In genomic region chr10:69663548-69663947, GRCh38 we compare ENCODE assay signal across 24 cellular contexts. TPM values are rescaled to one million over a fixed set of nuclear protein-coding genes. Genes with fewer than 3 reads are reported as not detected.
DNase-seq lines count a peak whose midpoint lies in the region; ATAC-seq, FAIRE-seq and TF ChIP-seq lines count a peak whose summit lies in the region.
"Had no signal": no experiment of that assay in that cellular context is flagged by ENCODE, and none has a peak within 500 bp of the region (broad histone marks: within the 10 kb centered on the region; RNA-seq: fewer than 3 reads in every experiment).

No MANE protein-coding gene starts in this region.

- peak; percentile 82 for ATAC-seq in K562
- ATAC-seq in effector memory CD8-positive, alpha-beta T cell (replicated peaks): no peak
- ATAC-seq: mucosa of descending colon, pancreas had no signal

- intact Hi-C loops in K562 (cut with micrococcal nuclease): no loop called here

- H3K27me3 Mint-ChIP-seq in neural crest cell (ENCODE audit: low read depth): no peaks in the 10 kb centered on the region
- peaks cover 53 to 79% of the 10 kb centered on the region in 2 donors for H3K27me3 Mint-ChIP-seq in effector memory CD8-positive, alpha-beta T cell

- in situ Hi-C loops in K562 (cut with MboI): no loop called here

- H3K9me1 ChIP-seq in K562 (ENCODE audit: control insufficient read depth, insufficient read depth, low read length): no peaks in the 10 kb centered on the region

- no peaks in the 10 kb centered on the region for H3K36me3 ChIP-seq in Karpas-422 (ENCODE audit: insufficient read depth, low read length)
- H3K36me3 ChIP-seq in K562 (ENCODE audit: control insufficient read depth, insufficient read depth, low read length): no peaks in the 10 kb centered on the region
- H3K36me3 ChIP-seq: BLaER1 treated with 17β-estradiol and CSF1 and Interleukin-3, amounts not matched to agents 10 nM and 100 nM; pancreas; thoracic aorta had no signal

- TF ChIP-seq EP300 in K562 (IDR thresholded peaks at IDR 0.05; ENCODE audit: low read length): no peak

- H2AFZ ChIP-seq in Karpas-422 (ENCODE audit: low read length) (no peak overlapping the region), K562 (ENCODE audit: low read depth, low read length) (no peak overlapping the region)

- DNase-seq in Karpas-422 (peak; percentile 46), K562 (ENCODE audit: extremely low read depth in 1 of 4, low spot score in 3 of 4) (peak; percentile 19 to 55 (median 48)), neural crest cell (ENCODE audit: low read depth, low spot score) (no peak), AML-193 (lab: John Stamatoyannopoulos, UW) (no peak), hippocampal formation (lab: John Stamatoyannopoulos, UW) (no peak)
- DNase-seq in effector memory CD8-positive, alpha-beta T cell: no peak
- DNase-seq: activated effector memory CD4-positive, alpha-beta T cell treated with Interleukin-2 at 50 U/mL for 16 hours; effector memory CD4-positive, alpha-beta T cell; GOT3; hypothalamus; left cardiac atrium; MM.1S; mucosa of descending colon; NCI-H1930; NCI-H526 treated with DMSO at 0.1 percent for 48 hours; stimulated activated CD4-positive, alpha-beta T cell treated with anti-CD3 and anti-CD28 coated beads, Interleukin-4, amount 100 ng/mL, for 1 hour; stimulated activated CD8-positive, alpha-beta memory T cell treated with anti-CD3 and anti-CD28 coated beads, Interleukin-4, amount 100 ng/mL, for 48 hours; SW 1271 had no signal

- no TSS peak for BruUV-seq in K562 (replicated peaks; lab: Mats Ljungman, UMichigan)

- H3K4me3 ChIP-seq in Karpas-422 (ENCODE audit: low read length): no peak overlapping the region
- no peak overlapping the region for H3K4me3 ChIP-seq in K562
- H3K4me3 ChIP-seq: BLaER1 treated with 17β-estradiol and CSF1 and Interleukin-3, amounts not matched to agents 10 nM and 100 nM; mucosa of descending colon; pancreas; thoracic aorta had no signal

- H3K9ac ChIP-seq in Karpas-422 (ENCODE audit: low read length): no peak overlapping the region
- no peak overlapping the region for H3K9ac ChIP-seq in K562 (ENCODE audit: insufficient read depth in 1 of 2, low read depth in 2 of 2, low read length in 2 of 2)
- H3K9ac ChIP-seq: BLaER1 treated with 17β-estradiol and CSF1 and Interleukin-3, amounts not matched to agents 10 nM and 100 nM had no signal

- no peak overlapping the region for H3K27ac Mint-ChIP-seq in neural crest cell (ENCODE audit: unreplicated experiment)
- no peak overlapping the region for H3K27ac Mint-ChIP-seq in effector memory CD8-positive, alpha-beta T cell

- H3K9me3 ChIP-seq in Karpas-422 (ENCODE audit: low read length): no peaks in the 10 kb centered on the region
- H3K9me3 ChIP-seq in K562 (replicated peaks; ENCODE audit: control insufficient read depth, insufficient read depth, low read depth, low read length): no peaks in the 10 kb centered on the region
- H3K9me3 ChIP-seq: mucosa of descending colon, pancreas, thoracic aorta had no signal

- FAIRE-seq in K562 (lab: Jason Lieb, UNC): no peak
- FAIRE-seq: pancreas had no signal

- H3K27ac ChIP-seq in Karpas-422 (ENCODE audit: low read length) (no peak overlapping the region), K562 (ENCODE audit: extremely low read depth, low read depth, low read length) (no peak overlapping the region)
- H3K27ac ChIP-seq: BLaER1 treated with 17β-estradiol and CSF1 and Interleukin-3, amounts not matched to agents 10 nM and 100 nM; pancreas; RWPE1; thoracic aorta had no signal

- POLR2A ChIA-PET in K562 (lab: Yijun Ruan, JAX): interaction anchor here (0.7 to 1.4 kb wide), 4 partner anchors 10 to 252 kb away, joined by 3 read pairs; no protein-coding TSS in a partner anchor

- H3K4me1 ChIP-seq in Karpas-422 (ENCODE audit: low read length): no peaks in the 10 kb centered on the region
- no peaks in the 10 kb centered on the region for H3K4me1 ChIP-seq in K562 (replicated peaks in 1 of 2; ENCODE audit: control insufficient read depth in 2 of 2, insufficient read depth in 2 of 2, low read length in 2 of 2)

- H3K4me1 Mint-ChIP-seq in neural crest cell: peaks cover 9% of the 10 kb centered on the region
- peaks cover 0 to 2% of the 10 kb centered on the region in 2 donors for H3K4me1 Mint-ChIP-seq in effector memory CD8-positive, alpha-beta T cell (ENCODE audit: low read depth in 2 of 2)
- H3K4me1 Mint-ChIP-seq: central memory CD8-positive, alpha-beta T cell had no signal

- H3K79me2 ChIP-seq in Karpas-422 (ENCODE audit: low read length) (no peaks in the 10 kb centered on the region), K562 (ENCODE audit: control insufficient read depth, insufficient read depth, low read length) (no peaks in the 10 kb centered on the region)

- H3K4me2 ChIP-seq in Karpas-422 (ENCODE audit: low read depth, low read length, poor library complexity, severe bottlenecking) (no peak overlapping the region), K562 (ENCODE audit: insufficient read depth, low read length) (no peak overlapping the region)

- H3K9me3 Mint-ChIP-seq in neural crest cell: no peaks in the 10 kb centered on the region
- H3K9me3 Mint-ChIP-seq in effector memory CD8-positive, alpha-beta T cell: no peaks in the 10 kb centered on the region
- H3K9me3 Mint-ChIP-seq: central memory CD8-positive, alpha-beta T cell had no signal

- TF ChIP-seq POLR2A in K562 (conservative IDR thresholded peaks at IDR 0.05): no peak

- no peaks in the 10 kb centered on the region for H3K27me3 ChIP-seq in Karpas-422 (ENCODE audit: low read length)
- peaks cover 21 to 76% of the 10 kb centered on the region in 2 experiments; a peak in 4 of 5 replicates for H3K27me3 ChIP-seq in K562 (ENCODE audit: control insufficient read depth in 2 of 2, insufficient read depth in 2 of 2, low read length in 2 of 2)
- H3K27me3 ChIP-seq: pancreas had no signal

- no peaks in the 10 kb centered on the region for H3K9me2 ChIP-seq in Karpas-422 (replicated peaks; ENCODE audit: insufficient read depth, low read length)

- under 1% methylated on average over 6 of the region's 6 CpGs for WGBS in K562 (ENCODE audit: insufficient coverage, low coverage, missing lambda C conversion rate)

- TF ChIP-seq RAD21 in K562 (CRISPR knock-in tag; conservative IDR thresholded peaks at IDR 0.05 in 1 of 2, IDR thresholded peaks at IDR 0.05 in 1 of 2): no peak

- H4K20me1 ChIP-seq in Karpas-422 (ENCODE audit: insufficient read depth, low read depth, low read length) (0 out of 2 replicates have a peak, but pooled peaks cover 4% of the 10 kb centered on the region), K562 (replicated peaks; ENCODE audit: control insufficient read depth, insufficient read depth, low read length) (peaks cover 14% of the 10 kb centered on the region; the same call in 1 of the 2 replicates)
- H4K20me1 ChIP-seq: BLaER1 treated with 17β-estradiol and CSF1 and Interleukin-3, amounts not matched to agents 10 nM and 100 nM had no signal

- CTCF ChIA-PET in K562 (lab: Yijun Ruan, JAX; ENCODE audit: low intra/inter-chr PET ratio): no interaction called here

- H3K4me3 Mint-ChIP-seq in neural crest cell: no peak overlapping the region
- no peak overlapping the region for H3K4me3 Mint-ChIP-seq in effector memory CD8-positive, alpha-beta T cell
- H3K4me3 Mint-ChIP-seq: central memory CD8-positive, alpha-beta T cell had no signal

- TF ChIP-seq CTCF in GM12872 (IDR thresholded peaks at IDR 0.05; ENCODE audit: insufficient read depth, low read depth, low read length) (0 out of 3 replicates have a peak, but pooled peaks have one; percentile 22), K562 (IDR thresholded peaks at IDR 0.05 in 2 of 3, conservative IDR thresholded peaks at IDR 0.05 in 1 of 3; ENCODE audit: insufficient read depth in 2 of 3, low read depth in 1 of 3, low read length in 3 of 3) (peak; percentile 36 to 45 (median 44); a peak in 5 of 6 replicates), neural crest cell (conservative IDR thresholded peaks at IDR 0.05) (peak; percentile 24)

- no peaks in the 10 kb centered on the region for H3K36me3 Mint-ChIP-seq in neural crest cell (ENCODE audit: low read depth)
- H3K36me3 Mint-ChIP-seq in effector memory CD8-positive, alpha-beta T cell (ENCODE audit: insufficient read depth): no peaks in the 10 kb centered on the region

TF ChIP-seq in K562, 482 proteins besides CTCF, POLR2A, EP300 and RAD21:
- TF ChIP-seq NCOA6 (IDR thresholded peaks at IDR 0.05) (no peak), NFIC (IDR thresholded peaks at IDR 0.05) (peak; percentile 38), ZNF224 (CRISPR knock-in tag; IDR thresholded peaks at IDR 0.05) (no peak)

RNA-seq across cellular contexts. Expression of gene FAM241B, which starts 33.5 kb away (rescaled TPM):
- not detected in 2 replicates for total RNA-seq in Karpas-422 (2014; rRNA removed; shearing (Covaris generic); ENCODE audit: low replicate concordance)
- 9.7 and 14.8 TPM in 2 replicates for total RNA-seq in K562 (2011; cell fraction: chromatin; rRNA removed; ENCODE audit: low replicate concordance)
- total RNA-seq in K562 (2011; cell fraction: nucleolus; rRNA removed): 11.3 and 11.4 TPM in 2 replicates
- total RNA-seq in K562 (2011; cell fraction: nucleoplasm; rRNA removed): 12.5 and 13.0 TPM in 2 replicates
- total RNA-seq in K562 (2014; rRNA removed) (2.5 and 3.8 TPM in 2 replicates), K562 (2014; rRNA removed; fragmentation: Illumina TruSeq; extraction: Trizol) (3.0 TPM in 2 replicates), K562 (2015; rRNA removed; fragmentation: Illumina TruSeq; extraction: Trizol) (2.5 and 3.1 TPM in 2 replicates), K562 (2021) (7.3 and 7.8 TPM in 2 replicates), neural crest cell (11.6 and 12.5 TPM in 2 replicates)
- polyA plus RNA-seq in K562 (2011; rRNA removed) (10.2 and 11.5 TPM in 2 replicates), K562 (2014; fragmentation: Illumina TruSeq; extraction: Trizol) (5.6 and 6.3 TPM in 2 replicates), K562 (2014; fragmentation: Nextera tagmentation; extraction: Ambion mirVana) (1 to 10 TPM; 1.9 to 2.3 TPM), K562 (2014; rRNA removed) (9.5 and 11.1 TPM in 2 replicates)
- polyA plus RNA-seq in K562 (2011; cell fraction: cytosol; rRNA removed): 12.4 and 12.6 TPM in 2 replicates
- 12.2 and 13.2 TPM in 2 replicates for polyA plus RNA-seq in K562 (2011; cell fraction: nucleus; rRNA removed)
- polyA plus RNA-seq in K562 (2012): 8.8 and 9.9 TPM in 2 replicates
- polyA minus RNA-seq in K562 (2011; rRNA and poly(A)+ RNA removed): 4.0 and 5.2 TPM in 2 replicates
- polyA minus RNA-seq in K562 (2011; cell fraction: cytosol; rRNA and poly(A)+ RNA removed): 2.8 TPM in 1 of 2 replicates, not detected in the other
- 1.5 and 3.9 TPM in 2 replicates for polyA minus RNA-seq in K562 (2011; cell fraction: nucleus; rRNA and poly(A)+ RNA removed)

Comparison
In these comparisons a context has a peak if more than half of its experiments do, and no peak if none do; other contexts are left out.
1. DNase-seq: peak in Karpas-422 (single experiment) and K562 (4 of 4); none in neural crest cell (single experiment), AML-193 (0 of 2), effector memory CD8-positive, alpha-beta T cell (0 of 3) and hippocampal formation (0 of 2).
2. Peak in every context shown above with its lines, with median percentiles within 50 percentile points of each other: CTCF ChIP-seq.